In genomic region chr11:107221743-107222142, GRCh38 we compare ENCODE assay signal across 23 cellular contexts.
"Had no signal": no experiment of that assay in that cellular context is flagged by ENCODE, and none has a peak within 500 bp of the region (broad histone marks: within the 10 kb centered on the region; RNA-seq: fewer than 3 reads in every experiment).

No MANE protein-coding gene starts in this region.

- H3K4me3 ChIP-seq: heart right ventricle, left ventricle myocardium inferior, mucosa of descending colon, ovary, sigmoid colon, spleen, suprapubic skin, thoracic aorta, tibial artery, uterus had no signal

- H3K27me3 ChIP-seq: heart right ventricle, ovary, sigmoid colon, spleen, suprapubic skin, tibial artery, uterus had no signal

- H3K9me3 ChIP-seq: heart right ventricle, left ventricle myocardium inferior, mucosa of descending colon, ovary, sigmoid colon, spleen, suprapubic skin, thoracic aorta, tibial artery, uterus had no signal

- ATAC-seq: heart right ventricle; left cardiac atrium; mucosa of descending colon; naive thymus-derived CD4-positive, alpha-beta T cell; natural killer cell treated with Interleukin-12 subunit alpha and Interleukin-12 subunit beta and Interleukin-15 and Interleukin-18, amount 100 ng/mL, for 72 hours; right cardiac atrium had no signal

- H3K27ac ChIP-seq: heart right ventricle, left ventricle myocardium inferior, ovary, sigmoid colon, spleen, suprapubic skin, thoracic aorta, tibial artery, uterus had no signal

- H3K36me3 ChIP-seq: heart right ventricle, left ventricle myocardium inferior, ovary, sigmoid colon, spleen, suprapubic skin, thoracic aorta, tibial artery, uterus had no signal

- DNase-seq: heart right ventricle; hippocampal formation; kidney glomerular epithelial cell; left cardiac atrium; left ventricle myocardium inferior; midbrain; mucosa of descending colon; naive thymus-derived CD4-positive, alpha-beta T cell; ovary; retina; right cardiac atrium; sigmoid colon; small intestine; spleen; stimulated activated CD4-positive, alpha-beta T cell treated with anti-CD3 and anti-CD28 coated beads, Interleukin-4, amount 100 ng/mL, for 24 hours; stimulated activated naive CD4-positive, alpha-beta T cell; tibial artery; trophoblast cell; uterus had no signal

- H3K4me1 ChIP-seq: heart right ventricle, left ventricle myocardium inferior, sigmoid colon, spleen, suprapubic skin, tibial artery, uterus had no signal

- FAIRE-seq: keratinocyte, small intestine had no signal
